Comparison of ENCODE assay signal across 19 cellular contexts in genomic region chr2:219482674-219483405, GRCh38. TPM values are rescaled to one million over a fixed set of nuclear protein-coding genes. Genes with fewer than 3 reads are reported as not detected.
"Had no signal": no experiment of that assay in that cellular context is flagged by ENCODE, and none has a peak within 500 bp of the region (broad histone marks: within the 10 kb centered on the region; RNA-seq: fewer than 3 reads in every experiment).

No MANE protein-coding gene starts in this region.

- H3K27ac Mint-ChIP-seq: activated naive CD8-positive, alpha-beta T cell; activated T-helper 17 cell treated with anti-CD3 and anti-CD28 coated beads, Interleukin-2, amount 50 U/mL, for 72 hours; endodermal cell; natural killer cell treated with Interleukin-12 subunit alpha and Interleukin-12 subunit beta and Interleukin-15 and Interleukin-18, amount 100 ng/mL, for 72 hours had no signal

- H3K4me1 Mint-ChIP-seq: activated T-helper 17 cell treated with anti-CD3 and anti-CD28 coated beads, Interleukin-2, amount 50 U/mL, for 72 hours; endodermal cell had no signal

- H3K4me3 ChIP-seq: adrenal gland, left ventricle myocardium inferior, pancreas, psoas muscle, skin epidermis, upper lobe of left lung had no signal

- ATAC-seq: activated T-helper 17 cell treated with anti-CD3 and anti-CD28 coated beads, Interleukin-2, amount 50 U/mL, for 72 hours; natural killer cell treated with Interleukin-12 subunit alpha and Interleukin-12 subunit beta and Interleukin-15 and Interleukin-18, amount 100 ng/mL, for 72 hours had no signal

- H3K4me3 Mint-ChIP-seq: activated naive CD8-positive, alpha-beta T cell; endodermal cell; natural killer cell treated with Interleukin-12 subunit alpha and Interleukin-12 subunit beta and Interleukin-15 and Interleukin-18, amount 100 ng/mL, for 72 hours had no signal

- H3K9me3 ChIP-seq: adrenal gland, left ventricle myocardium inferior, pancreas, psoas muscle, stomach, upper lobe of left lung had no signal

- H3K36me3 Mint-ChIP-seq: natural killer cell treated with Interleukin-12 subunit alpha and Interleukin-12 subunit beta and Interleukin-15 and Interleukin-18, amount 100 ng/mL, for 72 hours had no signal

- H3K27ac ChIP-seq: adrenal gland, left ventricle myocardium inferior, pancreas, psoas muscle, skin epidermis, upper lobe of left lung had no signal

- DNase-seq: activated naive CD4-positive, alpha-beta T cell; adrenal gland; cortex of kidney; kidney glomerular epithelial cell; left ventricle myocardium inferior; midbrain; stimulated activated CD4-positive, alpha-beta T cell treated with anti-CD3 and anti-CD28 coated beads, Interleukin-1b, Interleukin-23, amount 100 ng/mL, for 48 hours; stomach; T-helper 9 cell had no signal

- H3K9me3 Mint-ChIP-seq: activated T-helper 17 cell treated with anti-CD3 and anti-CD28 coated beads, Interleukin-2, amount 50 U/mL, for 72 hours; endodermal cell; natural killer cell treated with Interleukin-12 subunit alpha and Interleukin-12 subunit beta and Interleukin-15 and Interleukin-18, amount 100 ng/mL, for 72 hours had no signal

- H3K36me3 ChIP-seq: adrenal gland, pancreas, upper lobe of left lung had no signal

RNA-seq across cellular contexts. Expression of gene ASIC4, which starts 31.4 kb away (rescaled TPM):
- total RNA-seq: fibroblast of villous mesenchyme; left ventricle myocardium inferior; T-helper 1 cell treated with Interleukin-12 subunit alpha and Interleukin-12 subunit beta and Interleukin-4 antibody, amounts not matched to agents 30 ng/mL and 1 ng/mL, for 36 hours had no signal
